ENCODE assay signal across 10 cellular contexts in genomic region chr3:141017366-141018322, GRCh38. TPM values are rescaled to one million over a fixed set of nuclear protein-coding genes. Genes with fewer than 3 reads are reported as not detected.
A peak's percentile ranks its signal among the peaks of the same experiment; 100 is the strongest.
DNase-seq lines count a peak whose midpoint lies in the region; ATAC-seq and TF ChIP-seq lines count a peak whose summit lies in the region.
"Not testable (repeated sequence)": the region's sequence is repeated elsewhere in the genome, so short reads cannot be mapped to it uniquely, and the experiment has no call there.
"Had no signal": no experiment of that assay in that cellular context is flagged by ENCODE, and none has a peak within 500 bp of the region (broad histone marks: within the 10 kb centered on the region; RNA-seq: fewer than 3 reads in every experiment).

No MANE protein-coding gene starts in this region.

- H3K4me3 ChIP-seq in DND-41 (ENCODE audit: low read depth in 1 of 2, low read length in 2 of 2): peak overlapping the region in 1 of 2 experiments; percentile 46; a peak in 2 of 4 replicates

- peak overlapping the region; percentile 14 for H3K27ac Mint-ChIP-seq in T-helper 17 cell
- H3K27ac Mint-ChIP-seq in activated CD4-positive, alpha-beta memory T cell treated with anti-CD3 and anti-CD28 coated beads, Interleukin-2, amount 10 ng/mL, durations not matched to agents 7 days and 5 days: peak overlapping the region; percentile 15
- peak overlapping the region; percentile 35 for H3K27ac Mint-ChIP-seq in activated T-helper 1 cell treated with anti-CD3 and anti-CD28 coated beads, Interleukin-12 subunit alpha, Interleukin-12 subunit beta, Interleukin-2, Interleukin-4 antibody, amounts not matched to agents 30 ng/mL and 10 ng/mL and 1 ng/mL, durations not matched to agents 14 hours and 24 hours and 36 hours
- peak overlapping the region; percentile 69 for H3K27ac Mint-ChIP-seq in activated naive CD4-positive, alpha-beta T cell treated with anti-CD3 and anti-CD28 coated beads, Interleukin-2, amount 50 U/mL, for 72 hours
- H3K27ac Mint-ChIP-seq in effector memory CD8-positive, alpha-beta T cell: peak overlapping the region; percentile 82 to 89

- H3K4me1 Mint-ChIP-seq in T-helper 17 cell: not testable (repeated sequence)
- H3K4me1 Mint-ChIP-seq in activated CD4-positive, alpha-beta memory T cell treated with anti-CD3 and anti-CD28 coated beads, Interleukin-2, amount 10 ng/mL, durations not matched to agents 7 days and 5 days: peaks cover 20% of the 10 kb centered on the region
- H3K4me1 Mint-ChIP-seq in activated T-helper 1 cell treated with anti-CD3 and anti-CD28 coated beads, Interleukin-12 subunit alpha, Interleukin-12 subunit beta, Interleukin-2, Interleukin-4 antibody, amounts not matched to agents 30 ng/mL and 10 ng/mL and 1 ng/mL, durations not matched to agents 14 hours and 24 hours and 36 hours (ENCODE audit: low read depth): peaks cover 26% of the 10 kb centered on the region
- peaks cover 19 to 21% of the 10 kb centered on the region in 2 donors for H3K4me1 Mint-ChIP-seq in effector memory CD8-positive, alpha-beta T cell (ENCODE audit: low read depth in 2 of 2)

- peak overlapping the region; percentile 4 for H3K4me3 Mint-ChIP-seq in T-helper 17 cell
- H3K4me3 Mint-ChIP-seq in activated CD4-positive, alpha-beta memory T cell treated with anti-CD3 and anti-CD28 coated beads, Interleukin-2, amount 10 ng/mL, durations not matched to agents 7 days and 5 days: not testable (repeated sequence)
- H3K4me3 Mint-ChIP-seq in activated T-helper 1 cell treated with anti-CD3 and anti-CD28 coated beads, Interleukin-12 subunit alpha, Interleukin-12 subunit beta, Interleukin-2, Interleukin-4 antibody, amounts not matched to agents 30 ng/mL and 10 ng/mL and 1 ng/mL, durations not matched to agents 14 hours and 24 hours and 36 hours: peak overlapping the region; percentile 38
- peak overlapping the region; percentile 62 to 71 for H3K4me3 Mint-ChIP-seq in effector memory CD8-positive, alpha-beta T cell

- peak; percentile 69 for ATAC-seq in DND-41 (ENCODE audit: insufficient read depth, low read depth)
- ATAC-seq in T-helper 17 cell: not testable (repeated sequence)
- peak; percentile 38 to 48 for ATAC-seq in activated naive CD4-positive, alpha-beta T cell treated with anti-CD3 and anti-CD28 coated beads, Interleukin-2, amount 50 U/mL, for 72 hours
- ATAC-seq in effector memory CD8-positive, alpha-beta T cell (replicated peaks): peak; percentile 58

- H2AFZ ChIP-seq in DND-41 (ENCODE audit: low read depth, low read length): peak overlapping the region; percentile 67

- H3K9me3 ChIP-seq in DND-41 (ENCODE audit: insufficient read depth, low read length, severe bottlenecking); T-helper 17 cell (ENCODE audit: control insufficient read depth, low read length, poor library complexity, severe bottlenecking): not testable (repeated sequence)

- TF ChIP-seq CTCF in DND-41 (IDR thresholded peaks at IDR 0.05; ENCODE audit: borderline replicate concordance, extremely low read depth, low read length, poor library complexity, severe bottlenecking): not testable (repeated sequence)

- H3K4me1 ChIP-seq in DND-41 (ENCODE audit: insufficient read depth, low read length): peaks cover 33% of the 10 kb centered on the region

- peak overlapping the region; percentile 81 for H3K27ac ChIP-seq in DND-41 (ENCODE audit: low read length)

- CTCF ChIA-PET in activated CD4-positive, alpha-beta memory T cell treated with anti-CD3 and anti-CD28 coated beads, Interleukin-2, amount 10 ng/mL, durations not matched to agents 7 days and 5 days (lab: Charles Lee): interaction anchor here (0.6 to 1.6 kb wide), 4 partner anchors 12 to 174 kb away, joined by 3 to 6 read pairs (median 3); no protein-coding TSS in a partner anchor

- intact Hi-C loops in activated T-helper 1 cell treated with anti-CD3 and anti-CD28 coated beads, Interleukin-12 subunit alpha, Interleukin-12 subunit beta, Interleukin-2, Interleukin-4 antibody, amounts not matched to agents 30 ng/mL and 10 ng/mL and 1 ng/mL, durations not matched to agents 14 hours and 24 hours and 36 hours (cut with micrococcal nuclease): not testable (repeated sequence)

- H3K27me3 Mint-ChIP-seq in T-helper 17 cell: peaks cover 20% of the 10 kb centered on the region
- peaks cover 17% of the 10 kb centered on the region for H3K27me3 Mint-ChIP-seq in activated CD4-positive, alpha-beta memory T cell treated with anti-CD3 and anti-CD28 coated beads, Interleukin-2, amount 10 ng/mL, durations not matched to agents 7 days and 5 days
- H3K27me3 Mint-ChIP-seq in activated T-helper 1 cell treated with anti-CD3 and anti-CD28 coated beads, Interleukin-12 subunit alpha, Interleukin-12 subunit beta, Interleukin-2, Interleukin-4 antibody, amounts not matched to agents 30 ng/mL and 10 ng/mL and 1 ng/mL, durations not matched to agents 14 hours and 24 hours and 36 hours (ENCODE audit: insufficient read depth): peaks cover 11% of the 10 kb centered on the region
- H3K27me3 Mint-ChIP-seq in effector memory CD8-positive, alpha-beta T cell: not testable (repeated sequence)

- H3K9me3 Mint-ChIP-seq in activated CD4-positive, alpha-beta memory T cell treated with anti-CD3 and anti-CD28 coated beads, Interleukin-2, amount 10 ng/mL, durations not matched to agents 7 days and 5 days; activated T-helper 1 cell treated with anti-CD3 and anti-CD28 coated beads, Interleukin-12 subunit alpha, Interleukin-12 subunit beta, Interleukin-2, Interleukin-4 antibody, amounts not matched to agents 30 ng/mL and 10 ng/mL and 1 ng/mL, durations not matched to agents 14 hours and 24 hours and 36 hours; activated naive CD4-positive, alpha-beta T cell treated with anti-CD3 and anti-CD28 coated beads, Interleukin-2, amount 50 U/mL, for 72 hours; effector memory CD8-positive, alpha-beta T cell: not testable (repeated sequence)

- not testable (repeated sequence) for H3K27me3 ChIP-seq in DND-41 (ENCODE audit: insufficient read depth, low read length, poor library complexity)

- POLR2A ChIA-PET in activated CD4-positive, alpha-beta memory T cell treated with anti-CD3 and anti-CD28 coated beads, Interleukin-2, amount 10 ng/mL, durations not matched to agents 7 days and 5 days (lab: Charles Lee): interaction anchor here (1.3 kb wide), 1 partner anchor 43 kb away, joined by 3 read pairs; no protein-coding TSS in a partner anchor

- peak overlapping the region; percentile 32 for H3K9ac ChIP-seq in DND-41 (ENCODE audit: low read depth, low read length)

- H4K20me1 ChIP-seq in DND-41 (ENCODE audit: insufficient read depth, low read length): not testable (repeated sequence)

- H3K36me3 ChIP-seq in DND-41 (ENCODE audit: insufficient read depth, low read length): not testable (repeated sequence)

- DNase-seq in DND-41: peak; percentile 73
- not testable (repeated sequence) for DNase-seq in T-helper 17 cell
- DNase-seq in activated CD4-positive, alpha-beta memory T cell treated with anti-CD3 and anti-CD28 coated beads, Interleukin-2, amount 10 ng/mL, durations not matched to agents 7 days and 5 days: peak; percentile 56
- peak; percentile 44 for DNase-seq in activated T-helper 1 cell treated with anti-CD3 and anti-CD28 coated beads, Interleukin-12 subunit alpha, Interleukin-12 subunit beta, Interleukin-2, Interleukin-4 antibody, amounts not matched to agents 30 ng/mL and 10 ng/mL and 1 ng/mL, durations not matched to agents 14 hours and 24 hours and 36 hours (ENCODE audit: low spot score)
- DNase-seq in activated naive CD4-positive, alpha-beta T cell treated with anti-CD3 and anti-CD28 coated beads, Interleukin-2, amount 50 U/mL, for 72 hours (ENCODE audit: low spot score in 2 of 2): peak in 1 of 2 donors; percentile 60
- DNase-seq in effector memory CD8-positive, alpha-beta T cell: peak; percentile 27 to 50 (median 38)
- DNase-seq in stimulated activated CD4-positive, alpha-beta T cell treated with anti-CD3 and anti-CD28 coated beads, Interleukin-1b, Interleukin-23, amount 100 ng/mL, for 48 hours: peak; percentile 38

- H3K79me2 ChIP-seq in DND-41 (ENCODE audit: insufficient read depth, low read length): not testable (repeated sequence)

- H3K4me2 ChIP-seq in DND-41 (ENCODE audit: insufficient read depth, low read length): peak overlapping the region; percentile 52

- not testable (repeated sequence) for H3K36me3 Mint-ChIP-seq in T-helper 17 cell (ENCODE audit: low read depth); activated CD4-positive, alpha-beta memory T cell treated with anti-CD3 and anti-CD28 coated beads, Interleukin-2, amount 10 ng/mL, durations not matched to agents 7 days and 5 days (ENCODE audit: low read depth); activated T-helper 1 cell treated with anti-CD3 and anti-CD28 coated beads, Interleukin-12 subunit alpha, Interleukin-12 subunit beta, Interleukin-2, Interleukin-4 antibody, amounts not matched to agents 30 ng/mL and 10 ng/mL and 1 ng/mL, durations not matched to agents 14 hours and 24 hours and 36 hours (ENCODE audit: low read depth); activated naive CD4-positive, alpha-beta T cell treated with anti-CD3 and anti-CD28 coated beads, Interleukin-2, amount 50 U/mL, for 72 hours; effector memory CD8-positive, alpha-beta T cell (ENCODE audit: insufficient read depth)

RNA-seq across cellular contexts. Expression of gene SPSB4, which starts 33.5 kb away (rescaled TPM):
- not detected for total RNA-seq in T-helper 17 cell
- not detected for total RNA-seq in activated CD4-positive, alpha-beta memory T cell treated with anti-CD3 and anti-CD28 coated beads, Interleukin-2, amount 10 ng/mL, durations not matched to agents 7 days and 5 days
- total RNA-seq in activated T-helper 1 cell treated with anti-CD3 and anti-CD28 coated beads, Interleukin-12 subunit alpha, Interleukin-12 subunit beta, Interleukin-2, Interleukin-4 antibody, amounts not matched to agents 30 ng/mL and 10 ng/mL and 1 ng/mL, durations not matched to agents 14 hours and 24 hours and 36 hours: not detected in 2 replicates
- not detected for total RNA-seq in activated naive CD4-positive, alpha-beta T cell treated with anti-CD3 and anti-CD28 coated beads, Interleukin-2, amount 50 U/mL, for 72 hours
- total RNA-seq: HT-29, MCF 10A, RPMI7951 had no signal

Comparison
In these comparisons a context has a peak if more than half of its experiments do, and no peak if none do; other contexts are left out.
1. H3K27ac Mint-ChIP-seq: peak in every context shown above with its lines; median percentile 86 in effector memory CD8-positive, alpha-beta T cell; 69 in activated naive CD4-positive, alpha-beta T cell treated with anti-CD3 and anti-CD28 coated beads, Interleukin-2, amount 50 U/mL, for 72 hours; 35 in activated T-helper 1 cell treated with anti-CD3 and anti-CD28 coated beads, Interleukin-12 subunit alpha, Interleukin-12 subunit beta, Interleukin-2, Interleukin-4 antibody, amounts not matched to agents 30 ng/mL and 10 ng/mL and 1 ng/mL, durations not matched to agents 14 hours and 24 hours and 36 hours; 15 in activated CD4-positive, alpha-beta memory T cell treated with anti-CD3 and anti-CD28 coated beads, Interleukin-2, amount 10 ng/mL, durations not matched to agents 7 days and 5 days; 14 in T-helper 17 cell.